Comparison of ENCODE assay signal across 13 cellular contexts in the genomic region with DNA sequence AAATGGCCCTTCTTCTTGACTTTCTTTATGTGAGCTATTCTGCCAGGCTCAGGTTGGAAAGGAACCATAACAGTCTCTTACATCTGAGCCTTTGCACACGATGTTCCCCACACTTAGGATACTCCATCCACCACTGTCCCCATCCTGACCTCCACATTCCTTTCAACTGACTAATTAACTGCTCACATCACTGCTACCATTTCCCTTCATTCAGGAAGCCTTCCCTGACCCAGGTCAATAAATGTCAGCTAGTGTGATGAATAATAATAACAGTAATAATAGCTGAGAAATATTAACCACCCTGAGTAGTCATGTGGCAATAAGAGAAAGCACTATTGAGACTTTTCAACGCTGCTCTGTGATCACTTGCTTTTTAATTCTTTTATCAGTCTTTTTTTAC.
DNase-seq lines count a peak whose midpoint lies in the region; ATAC-seq lines count a peak whose summit lies in the region.
"Had no signal": no experiment of that assay in that cellular context is flagged by ENCODE, and none has a peak within 500 bp of the region (broad histone marks: within the 10 kb centered on the region; RNA-seq: fewer than 3 reads in every experiment).

No MANE protein-coding gene starts in this region.

- no peaks in the 10 kb centered on the region for H3K36me3 ChIP-seq in MG63
- H3K36me3 ChIP-seq: adrenal gland had no signal

- DNase-seq in Caki2 (ENCODE audit: low read depth) (peak; percentile 47), MG63 (peak; percentile 17), dermis blood vessel endothelial cell (peak; percentile 92), islet precursor cell (peak; percentile 57), anterior cingulate cortex (lab: John Stamatoyannopoulos, UW) (no peak), OCI-M2 (lab: John Stamatoyannopoulos, UW; ENCODE audit: unreplicated experiment) (no peak), T-helper 1 cell (no peak)
- DNase-seq: activated CD8-positive, alpha-beta memory T cell treated with anti-CD3 and anti-CD28 coated beads, Interleukin-2, amount 50 U/mL, for 4 hours; GF-D8; left colon; RPMI8226 had no signal

- no peak for ATAC-seq in HG03521 (IDR thresholded peaks at IDR 0.05; ENCODE audit: unreplicated experiment)
- ATAC-seq: left colon had no signal

- no peaks in the 10 kb centered on the region for H3K9me3 ChIP-seq in MG63
- H3K9me3 ChIP-seq: adrenal gland had no signal

- H3K27me3 ChIP-seq in MG63: no peaks in the 10 kb centered on the region
- H3K27me3 ChIP-seq: adrenal gland had no signal

- in situ Hi-C loops in Caki2 (cut with HindIII; ENCODE audit: low pct_unique_long_range_greater_than_20kb, low sequenced_read_pairs): no loop called here

- no peak overlapping the region for H3K4me3 ChIP-seq in MG63
- H3K4me3 ChIP-seq: adrenal gland had no signal

Comparison
In these comparisons a context has a peak if more than half of its experiments do, and no peak if none do; other contexts are left out.
1. DNase-seq: peak in Caki2 (single experiment), MG63 (single experiment), dermis blood vessel endothelial cell (single experiment) and islet precursor cell (single experiment); none in anterior cingulate cortex (0 of 58), OCI-M2 (single experiment) and T-helper 1 cell (0 of 5).